15 cellular contexts compared by ENCODE assay signal in the genomic region with DNA sequence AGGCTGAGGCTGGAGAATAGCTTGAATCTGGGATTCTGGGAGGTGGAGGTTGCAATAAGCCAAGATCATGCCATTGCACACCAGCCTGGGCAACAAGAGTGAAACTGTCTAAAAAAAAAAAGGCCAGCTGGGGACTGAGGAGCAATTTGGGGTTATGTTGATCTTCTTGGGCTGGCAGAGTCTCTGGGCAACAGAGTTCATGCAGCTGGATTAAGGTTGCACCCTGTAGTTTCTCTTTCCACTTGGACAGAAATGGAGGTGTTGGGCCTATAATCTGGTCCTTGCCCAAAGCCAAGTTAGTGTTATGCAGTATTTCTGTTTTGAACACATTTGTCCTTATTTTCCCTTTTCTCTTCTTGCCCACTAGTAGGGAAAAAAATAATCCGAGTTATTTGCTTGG.
"Had no signal": no experiment of that assay in that cellular context is flagged by ENCODE, and none has a peak within 500 bp of the region (broad histone marks: within the 10 kb centered on the region; RNA-seq: fewer than 3 reads in every experiment).

No MANE protein-coding gene starts in this region.

- DNase-seq: activated CD4-positive, alpha-beta T cell treated with anti-CD3 and anti-CD28 coated beads, Interleukin-2, amount 50 U/mL, for 4 hours; activated CD8-positive, alpha-beta memory T cell treated with anti-CD3 and anti-CD28 coated beads, Interleukin-2, amount 10 ng/mL, durations not matched to agents 7 days and 5 days; activated effector memory CD4-positive, alpha-beta T cell treated with Interleukin-2 at 50 U/mL for 16 hours; activated T-cell treated with anti-CD3 and anti-CD28 coated beads, Interleukin-2, amount 50 U/mL, for 24 hours; effector memory CD4-positive, alpha-beta T cell; kidney; stimulated activated CD4-positive, alpha-beta T cell treated with anti-CD3 and anti-CD28 coated beads, Interleukin-12 subunit alpha, Interleukin-12 subunit beta, amount 100 ng/mL, for 4 hours; stimulated activated naive CD4-positive, alpha-beta T cell; upper lobe of left lung had no signal

- H3K4me1 ChIP-seq: body of pancreas, prostate gland had no signal

- H3K27me3 ChIP-seq: body of pancreas, gastroesophageal sphincter, suprapubic skin, upper lobe of left lung had no signal

- ATAC-seq: activated CD4-positive, CD25-positive, alpha-beta regulatory T cell treated with anti-CD3 and anti-CD28 coated beads, Interleukin-2, amount 50 U/mL, for 24 hours; activated CD8-positive, alpha-beta memory T cell treated with anti-CD3 and anti-CD28 coated beads, Interleukin-2, amount 10 ng/mL, durations not matched to agents 7 days and 5 days; body of pancreas; gastroesophageal sphincter had no signal

- H3K27ac ChIP-seq: body of pancreas, epithelial cell of prostate, suprapubic skin, upper lobe of left lung had no signal

- H3K9me3 ChIP-seq: body of pancreas, gastroesophageal sphincter, prostate gland, suprapubic skin, upper lobe of left lung had no signal

- H3K36me3 ChIP-seq: gastroesophageal sphincter, prostate gland, suprapubic skin, upper lobe of left lung had no signal

- H3K4me3 ChIP-seq: body of pancreas, gastroesophageal sphincter, prostate gland, suprapubic skin, upper lobe of left lung had no signal
